ENCODE assay signal across 27 cellular contexts in the genomic region with DNA sequence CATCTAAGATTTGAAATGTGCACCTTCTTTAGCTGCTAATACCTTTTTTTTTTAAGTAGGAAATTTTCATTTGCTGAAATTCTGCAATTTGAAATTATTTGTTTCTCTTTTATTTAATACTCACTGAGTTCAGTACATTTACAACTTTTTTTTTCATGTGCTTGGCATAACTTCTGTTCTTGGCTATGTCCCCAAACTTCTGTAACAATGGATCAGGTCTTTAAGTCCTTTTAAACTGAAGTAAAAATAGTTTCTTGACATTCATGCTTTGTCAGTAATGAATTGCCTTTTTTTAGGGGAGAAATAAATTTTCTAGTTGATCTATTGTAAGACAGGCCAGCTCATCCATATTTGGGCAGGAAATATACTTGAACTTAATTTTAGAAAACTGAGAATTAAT. TPM values are rescaled to one million over a fixed set of nuclear protein-coding genes. Genes with fewer than 3 reads are reported as not detected.
"Had no signal": no experiment of that assay in that cellular context is flagged by ENCODE, and none has a peak within 500 bp of the region (broad histone marks: within the 10 kb centered on the region; RNA-seq: fewer than 3 reads in every experiment).

No MANE protein-coding gene starts in this region.

- H3K9me3 ChIP-seq: right lobe of liver, thyroid gland, upper lobe of right lung had no signal

- ATAC-seq: activated T-cell treated with anti-CD3 and anti-CD28 coated beads, Interleukin-2, amount 50 U/mL, for 4 hours; activated T-helper 17 cell treated with anti-CD3 and anti-CD28 coated beads, Interleukin-2, amount 50 U/mL, for 72 hours; left cardiac atrium; left ventricle myocardium superior; right lobe of liver; stimulated activated effector memory CD8-positive, alpha-beta T cell treated with anti-CD3 and anti-CD28 coated beads, Interleukin-12 subunit alpha, Interleukin-12 subunit beta, amount 100 ng/mL, for 72 hours; stimulated activated naive CD8-positive, alpha-beta T cell treated with anti-CD3 and anti-CD28 coated beads, Interleukin-15, amount 100 ng/mL, for 72 hours; upper lobe of right lung had no signal

- H3K4me3 ChIP-seq: right lobe of liver, thyroid gland, upper lobe of right lung had no signal

- H3K27me3 ChIP-seq: brain microvascular endothelial cell, right lobe of liver, thyroid gland, upper lobe of right lung had no signal

- H3K27ac ChIP-seq: brain microvascular endothelial cell, right lobe of liver, thyroid gland, upper lobe of right lung, WERI-Rb-1 had no signal

- H3K4me1 ChIP-seq: right lobe of liver, thyroid gland, upper lobe of right lung had no signal

- DNase-seq: activated CD4-positive, alpha-beta memory T cell treated with anti-CD3 and anti-CD28 coated beads for 36 hours; activated CD4-positive, alpha-beta T cell treated with anti-CD3 and anti-CD28 coated beads, Interleukin-2, amount 10 ng/mL, durations not matched to agents 24 days and 14 days; activated CD4-positive, CD25-positive, alpha-beta regulatory T cell treated with anti-CD3 and anti-CD28 coated beads, Interleukin-2, amount 50 U/mL, for 72 hours; activated CD8-positive, alpha-beta memory T cell treated with anti-CD3 and anti-CD28 coated beads, Interleukin-2, amount 50 U/mL, for 4 hours; activated gamma-delta T cell treated with Interleukin-2 at 50 U/mL for 16 hours; activated naive CD4-positive, alpha-beta T cell treated with anti-CD3 and anti-CD28 coated beads, Interleukin-2, amount 50 U/mL, for 16 hours; activated T-cell treated with anti-CD3 and anti-CD28 coated beads, Interleukin-2, amount 50 U/mL, for 4 hours; brain microvascular endothelial cell; caudate nucleus; effector CD8-positive, alpha-beta T cell; foreskin fibroblast; head of caudate nucleus; hippocampal formation; left cardiac atrium; left ventricle myocardium superior; right lobe of liver; stimulated activated CD4-positive, alpha-beta T cell treated with anti-CD3 and anti-CD28 coated beads, Interleukin-4, amount 100 ng/mL, for 24 hours; stimulated activated naive CD8-positive, alpha-beta T cell treated with anti-CD3 and anti-CD28 coated beads, Interleukin-15, amount 100 ng/mL, for 72 hours; substantia nigra; T1000; thyroid gland; upper lobe of right lung; WERI-Rb-1 had no signal

- H3K36me3 ChIP-seq: right lobe of liver, thyroid gland, upper lobe of right lung, WERI-Rb-1 had no signal

RNA-seq across cellular contexts. Expression of gene EDIL3, which starts 41.5 kb away (rescaled TPM):
- total RNA-seq: activated CD4-positive, alpha-beta memory T cell treated with anti-CD3 and anti-CD28 coated beads for 36 hours; activated CD4-positive, alpha-beta T cell treated with anti-CD3 and anti-CD28 coated beads, Interleukin-2, amount 10 ng/mL, durations not matched to agents 24 days and 14 days; activated CD8-positive, alpha-beta memory T cell treated with anti-CD3 and anti-CD28 coated beads for 36 hours; activated T-helper 17 cell treated with anti-CD3 and anti-CD28 coated beads, Interleukin-2, amount 50 U/mL, for 72 hours; T-helper 1 cell treated with Interleukin-12 subunit alpha and Interleukin-12 subunit beta and Interleukin-4 antibody, amounts not matched to agents 30 ng/mL and 1 ng/mL, for 36 hours had no signal
